ENCODE assay signal across 8 cellular contexts in the genomic region with DNA sequence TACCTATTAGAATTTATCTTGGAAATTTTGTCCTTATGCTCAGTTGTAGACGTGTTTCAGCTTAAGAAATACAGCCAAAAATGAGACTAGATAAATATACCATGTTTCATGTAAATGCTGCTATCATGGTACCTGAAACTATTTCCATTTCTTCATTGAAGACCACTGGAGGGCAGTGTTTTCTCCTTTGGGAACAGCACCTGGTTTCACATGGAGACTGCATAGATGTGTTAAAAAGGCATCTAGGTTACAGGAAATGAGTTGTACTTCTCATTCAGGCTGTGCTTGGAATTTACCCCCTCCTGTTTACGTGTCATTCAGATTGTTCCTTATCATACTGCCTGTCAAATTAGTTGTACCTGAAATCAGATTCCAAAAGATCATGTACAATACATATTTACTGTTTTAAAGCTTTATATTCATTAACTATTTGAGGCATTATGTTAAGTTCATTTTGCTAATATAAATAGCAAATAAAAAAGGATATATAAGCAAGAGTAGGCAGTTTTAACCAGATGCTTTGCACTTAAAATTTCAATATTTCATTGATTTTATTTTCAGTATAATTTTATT. TPM values are rescaled to one million over a fixed set of nuclear protein-coding genes. Genes with fewer than 3 reads are reported as not detected.
DNase-seq lines count a peak whose midpoint lies in the region; ATAC-seq and TF ChIP-seq lines count a peak whose summit lies in the region.

No MANE protein-coding gene starts in this region.

- DNase-seq in G401 (ENCODE audit: low spot score) (peak; percentile 67), NCI-H1092 (lab: John Stamatoyannopoulos, UW) (peak; percentile 47), T-cell (no peak), glomerular visceral epithelial cell (ENCODE audit: extremely low spot score) (peak; percentile 73), transverse colon (no peak)
- no peak for DNase-seq in stimulated activated CD4-positive, alpha-beta T cell treated with anti-CD3 and anti-CD28 coated beads, Interleukin-15, amount 100 ng/mL, for 24 hours

- no peaks in the 10 kb centered on the region for H3K9me3 ChIP-seq in HEK293 (ENCODE audit: control insufficient read depth, insufficient read depth, low read depth, low read length)
- H3K9me3 ChIP-seq in transverse colon, result no peaks in the 10 kb centered on the region

- POLR2A ChIA-PET in HEK293 (lab: Yijun Ruan, JAX), result no interaction called here
- POLR2A ChIA-PET in T-cell (lab: Charles Lee), result interaction anchor here in 1 of 2 donors (1.0 kb wide), 1 partner anchor 17 kb away, joined by 3 read pairs; no protein-coding TSS in a partner anchor

- no peaks in the 10 kb centered on the region for H3K27me3 Mint-ChIP-seq in T-cell

- in situ Hi-C loops in G401 (cut with HindIII; ENCODE audit: low sequenced_read_pairs), result no loop called here
- in situ Hi-C loops in transverse colon (cut with MboI; ENCODE audit: low pct_ligation_motif_present in 1 of 4, low pct_unique_long_range_greater_than_20kb in 1 of 4, low sequenced_read_pairs in 3 of 4), result no loop called here

- ATAC-seq in T-cell (replicated peaks in 1 of 4), result peak in 3 of 4 experiments; percentile 40 to 67 (median 48)

- no peak for TF ChIP-seq EP300 in transverse colon (IDR thresholded peaks at IDR 0.05; ENCODE audit: low read depth)

- no peaks in the 10 kb centered on the region for H3K36me3 Mint-ChIP-seq in T-cell

- 22 to 30% methylated on average over 2 of the region's 2 CpGs for WGBS in transverse colon (ENCODE audit: low coverage in 1 of 2), 2 donors

- H3K27ac ChIP-seq in 22Rv1 (no peak overlapping the region), HEK293 (ENCODE audit: extremely low read depth, low read depth, low read length) (no peak overlapping the region), transverse colon (no peak overlapping the region)

- no peak overlapping the region for H3K4me3 ChIP-seq in HEK293 (ENCODE audit: low read depth, low read length)
- H3K4me3 ChIP-seq in transverse colon, result no peak overlapping the region

- intact Hi-C loops in transverse colon (cut with DNase I; ENCODE audit: low total_unique reads), result no loop called here

- peak; percentile 71 for TF ChIP-seq CTCF in 22Rv1 (IDR thresholded peaks at IDR 0.05)
- 0 out of 2 replicates have a peak, but pooled peaks have one; percentile 26 for TF ChIP-seq CTCF in HEK293 (tag by site-specific recombination; IDR thresholded peaks at IDR 0.05)
- TF ChIP-seq CTCF in transverse colon (IDR thresholded peaks at IDR 0.05), result peak; percentile 41 to 58 (median 42)

- peaks cover 12% of the 10 kb centered on the region for H3K27me3 ChIP-seq in transverse colon

- H3K4me3 Mint-ChIP-seq in T-cell, result no peak overlapping the region

- no peaks in the 10 kb centered on the region for H3K36me3 ChIP-seq in HEK293 (ENCODE audit: control insufficient read depth in 2 of 2, insufficient read depth in 1 of 2, low read length in 2 of 2)
- no peaks in the 10 kb centered on the region for H3K36me3 ChIP-seq in transverse colon

- peaks cover 10 to 27% (median 19%) of the 10 kb centered on the region in 3 donors for H3K4me1 Mint-ChIP-seq in T-cell

- CTCF ChIA-PET in HEK293 (lab: Yijun Ruan, JAX) (interaction anchor here (0.6 to 3.2 kb wide), 25 partner anchors 10 to 874 kb away, joined by 3 to 36 read pairs (median 4); no protein-coding TSS in a partner anchor), T-cell (lab: Charles Lee) (interaction anchor here (0.8 to 1.6 kb wide), 7 partner anchors 10 to 872 kb away, joined by 3 to 4 read pairs (median 3); no protein-coding TSS in a partner anchor)

- no peak overlapping the region for H3K27ac Mint-ChIP-seq in T-cell

- no peak for TF ChIP-seq POLR2A in transverse colon (IDR thresholded peaks at IDR 0.05)

- H3K9me3 Mint-ChIP-seq in T-cell, result no peaks in the 10 kb centered on the region

- no peaks in the 10 kb centered on the region for H3K4me1 ChIP-seq in HEK293 (ENCODE audit: control insufficient read depth, insufficient read depth, low read length)
- no peaks in the 10 kb centered on the region for H3K4me1 ChIP-seq in transverse colon

TF ChIP-seq in HEK293, 187 proteins besides CTCF, POLR2A, EP300 and RAD21:
- TF ChIP-seq ZNF335 (tag by site-specific recombination; conservative IDR thresholded peaks at IDR 0.05), result peak; percentile 45; the same call in 1 of the 2 replicates
- peak; percentile 52 for TF ChIP-seq ZNF654 (tag by site-specific recombination; IDR thresholded peaks at IDR 0.05; ENCODE audit: low read depth)
- peak; percentile 69; the same call in 1 of the 2 replicates for TF ChIP-seq ZNF660 (tag by site-specific recombination; IDR thresholded peaks at IDR 0.05)
- no peak for TF ChIP-seq ZNF302 (tag by site-specific recombination; IDR thresholded peaks at IDR 0.05; ENCODE audit: low read depth)

RNA-seq across cellular contexts. Expression of a gene that starts 57.3 kb away (rescaled TPM):
- total RNA-seq in G401 (2014; rRNA removed; shearing (Covaris generic)), result 150 and 261 TPM in 2 replicates
- total RNA-seq in T-cell (10 to 100 TPM; 18.7 to 24.9 (median 21.2) TPM), transverse colon (10 to 100 TPM in 3 of 4 donors, 1 to 10 TPM in 1; 5.2 to 30.1 (median 22.6) TPM)

Comparison
In these comparisons a context has a peak if more than half of its experiments do, and no peak if none do; other contexts are left out.
1. DNase-seq: peak in G401 (single experiment), NCI-H1092 (single experiment) and glomerular visceral epithelial cell (single experiment); none in T-cell (0 of 34), transverse colon (single experiment) and stimulated activated CD4-positive, alpha-beta T cell treated with anti-CD3 and anti-CD28 coated beads, Interleukin-15, amount 100 ng/mL, for 24 hours (single experiment).
2. Peak in every context shown above with its lines, with median percentiles within 50 percentile points of each other: CTCF ChIP-seq.